In the genomic region with DNA sequence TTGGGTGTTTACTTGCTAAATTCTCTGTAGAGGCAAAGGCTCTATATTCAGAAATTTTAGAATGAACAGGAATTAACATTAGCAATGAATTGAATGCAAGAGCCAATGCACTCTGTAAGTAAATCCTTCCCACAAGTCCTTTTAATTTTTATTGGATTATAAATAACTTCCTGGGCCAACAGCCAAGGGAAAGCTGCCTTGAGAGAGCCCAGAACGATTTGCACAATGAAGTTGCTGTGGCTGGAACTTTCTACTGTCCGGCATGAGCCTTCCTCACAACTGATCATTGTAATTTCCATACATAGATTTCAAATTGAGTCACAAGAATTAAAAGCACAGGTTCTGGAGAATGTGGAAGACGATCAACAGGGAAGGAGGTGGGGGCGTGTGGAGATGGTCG, we compare ENCODE assay signal across 15 cellular contexts.
"Had no signal": no experiment of that assay in that cellular context is flagged by ENCODE, and none has a peak within 500 bp of the region (broad histone marks: within the 10 kb centered on the region; RNA-seq: fewer than 3 reads in every experiment).

No MANE protein-coding gene starts in this region.

- H3K4me1 ChIP-seq: ascending aorta, esophagus squamous epithelium, upper lobe of right lung had no signal

- DNase-seq: activated CD4-positive, alpha-beta T cell treated with anti-CD3 and anti-CD28 coated beads, Interleukin-2, amount 50 U/mL, for 4 hours; activated effector memory CD4-positive, alpha-beta T cell treated with anti-CD3 and anti-CD28 coated beads, Interleukin-2, amount 50 U/mL, for 16 hours; activated naive CD4-positive, alpha-beta T cell treated with anti-CD3 and anti-CD28 coated beads, Interleukin-2, amount 50 U/mL, for 16 hours; activated T-cell treated with anti-CD3 and anti-CD28 coated beads, Interleukin-2, amount 50 U/mL, for 72 hours; dermis blood vessel endothelial cell; effector memory CD4-positive, alpha-beta T cell; esophagus squamous epithelium; hippocampal formation; left cardiac atrium; stimulated activated naive B cell treated with anti-CD40 and anti-IgM and Interleukin-4, amounts not matched to agents 10 μg/mL and 1 μg/mL and 100 μg/mL, for 72 hours; T-helper 2 cell; upper lobe of right lung had no signal

- H3K27ac ChIP-seq: ascending aorta, esophagus squamous epithelium, thoracic aorta, upper lobe of right lung had no signal

- H3K9me3 ChIP-seq: ascending aorta, esophagus squamous epithelium, upper lobe of right lung had no signal

- ATAC-seq: activated T-cell treated with anti-CD3 and anti-CD28 coated beads, Interleukin-2, amount 50 U/mL, for 72 hours; stimulated activated naive B cell treated with anti-CD40 and anti-IgM and Interleukin-4, amounts not matched to agents 10 μg/mL and 1 μg/mL and 100 μg/mL, for 72 hours; upper lobe of right lung had no signal

- H3K36me3 ChIP-seq: ascending aorta, esophagus squamous epithelium, thoracic aorta, upper lobe of right lung had no signal

- H3K27ac Mint-ChIP-seq: activated T-cell treated with anti-CD3 and anti-CD28 coated beads, Interleukin-2, amount 50 U/mL, for 72 hours; stimulated activated naive B cell treated with anti-CD40 and anti-IgM and Interleukin-4, amounts not matched to agents 10 μg/mL and 1 μg/mL and 100 μg/mL, for 72 hours had no signal

- H3K4me1 Mint-ChIP-seq: stimulated activated naive B cell treated with anti-CD40 and anti-IgM and Interleukin-4, amounts not matched to agents 10 μg/mL and 1 μg/mL and 100 μg/mL, for 72 hours had no signal

- H3K27me3 ChIP-seq: ascending aorta had no signal

- H3K4me3 ChIP-seq: ascending aorta, esophagus squamous epithelium, thoracic aorta, upper lobe of right lung had no signal

- H3K4me3 Mint-ChIP-seq: activated T-cell treated with anti-CD3 and anti-CD28 coated beads, Interleukin-2, amount 50 U/mL, for 72 hours; neural crest cell; stimulated activated naive B cell treated with anti-CD40 and anti-IgM and Interleukin-4, amounts not matched to agents 10 μg/mL and 1 μg/mL and 100 μg/mL, for 72 hours had no signal

- H3K36me3 Mint-ChIP-seq: stimulated activated naive B cell treated with anti-CD40 and anti-IgM and Interleukin-4, amounts not matched to agents 10 μg/mL and 1 μg/mL and 100 μg/mL, for 72 hours had no signal
